ENCODE assay signal across 8 cellular contexts in genomic region chr10:130136214-130137076, GRCh38. TPM values are rescaled to one million over a fixed set of nuclear protein-coding genes. Genes with fewer than 3 reads are reported as not detected.
A peak's percentile ranks its signal among the peaks of the same experiment; 100 is the strongest.
DNase-seq lines count a peak whose midpoint lies in the region; ATAC-seq and TF ChIP-seq lines count a peak whose summit lies in the region.

Gene GLRX3 (plus strand): TSS chr10:130136391. CDS start chr10:130136421, 30 bp downstream.

- POLR2A ChIA-PET in activated CD4-positive, alpha-beta memory T cell treated with anti-CD3 and anti-CD28 coated beads for 36 hours (lab: Charles Lee) = interaction anchor here (1.0 to 3.3 kb wide), 4 partner anchors 8 to 29 kb away, joined by 4 to 70 read pairs (median 8); partner anchors contain the start of gene C10orf143

- ATAC-seq in GM19035 (IDR thresholded peaks at IDR 0.05; ENCODE audit: unreplicated experiment) = peak; percentile 83
- peak; percentile 77 for ATAC-seq in HG03342 (IDR thresholded peaks at IDR 0.05; ENCODE audit: unreplicated experiment)
- ATAC-seq in right lobe of liver = peak; percentile 92 to 99 (median 98)

- H3K9me3 Mint-ChIP-seq in activated CD4-positive, alpha-beta memory T cell treated with anti-CD3 and anti-CD28 coated beads for 36 hours = no peaks in the 10 kb centered on the region

- peaks cover 4% of the 10 kb centered on the region for H3K36me3 Mint-ChIP-seq in activated CD4-positive, alpha-beta memory T cell treated with anti-CD3 and anti-CD28 coated beads for 36 hours

- DNase-seq in BE2C (peak; percentile 91), NCI-H748 (lab: John Stamatoyannopoulos, UW; ENCODE audit: unreplicated experiment) (peak; percentile 83), dermis microvascular lymphatic vessel endothelial cell (ENCODE audit: low read depth in 2 of 2) (peak; percentile 40 to 87), right lobe of liver (peak; percentile 89 to 90 (median 89))
- peak; percentile 90 for DNase-seq in activated CD4-positive, alpha-beta memory T cell treated with anti-CD3 and anti-CD28 coated beads for 36 hours
- DNase-seq in stimulated activated CD4-positive, alpha-beta T cell treated with anti-CD3 and anti-CD28 coated beads, Interleukin-4, amount 100 ng/mL, for 4 hours = peak; percentile 87 to 94

- WGBS in right lobe of liver (ENCODE audit: insufficient coverage, low coverage, low lambda C conversion rate, missing lambda C conversion rate) = no CpG with 5 or more reads among the region's 98 CpGs

- peaks cover 42% of the 10 kb centered on the region for H3K4me1 Mint-ChIP-seq in activated CD4-positive, alpha-beta memory T cell treated with anti-CD3 and anti-CD28 coated beads for 36 hours (ENCODE audit: low read depth)

- H3K4me1 ChIP-seq in BE2C (no peaks in the 10 kb centered on the region), right lobe of liver (peaks cover 0 to 14% (median 6%) of the 10 kb centered on the region in 4 donors)

- no peaks in the 10 kb centered on the region for H3K9me3 ChIP-seq in BE2C
- H3K9me3 ChIP-seq in right lobe of liver = no peaks in the 10 kb centered on the region

- H3K4me3 ChIP-seq in BE2C (ENCODE audit: low read depth, low read length) (peak within 1 kb of the TSS; percentile 83), right lobe of liver (peak within 1 kb of the TSS; percentile 97 to 99 (median 98))

- peak within 1 kb of the TSS; percentile 19 to 84 (median 71) for H3K27ac ChIP-seq in right lobe of liver

- peak; percentile 87 for TF ChIP-seq POLR2A in right lobe of liver (IDR thresholded peaks at IDR 0.05)

- peak within 1 kb of the TSS; percentile 83 for H3K27ac Mint-ChIP-seq in activated CD4-positive, alpha-beta memory T cell treated with anti-CD3 and anti-CD28 coated beads for 36 hours

- H3K36me3 ChIP-seq in BE2C = peaks cover 3% of the 10 kb centered on the region; the same call in 1 of the 2 replicates
- no peaks in the 10 kb centered on the region for H3K36me3 ChIP-seq in right lobe of liver

- H3K4me3 Mint-ChIP-seq in activated CD4-positive, alpha-beta memory T cell treated with anti-CD3 and anti-CD28 coated beads for 36 hours = peak within 1 kb of the TSS; percentile 88

- intact Hi-C loops in activated CD4-positive, alpha-beta memory T cell treated with anti-CD3 and anti-CD28 coated beads for 36 hours (cut with micrococcal nuclease) = loop anchor here (1.0 kb wide), 3 partner anchors 9 to 669 kb away; partner anchors contain the start of genes C10orf143 and MGMT
- intact Hi-C loops in right lobe of liver (cut with DNase I) = no loop called here

- CTCF ChIA-PET in activated CD4-positive, alpha-beta memory T cell treated with anti-CD3 and anti-CD28 coated beads for 36 hours (lab: Charles Lee) = interaction anchor here (0.8 to 4.7 kb wide), 4 partner anchors 9 to 168 kb away, joined by 4 to 59 read pairs (median 8); partner anchors contain the start of gene C10orf143

- H3K27me3 Mint-ChIP-seq in activated CD4-positive, alpha-beta memory T cell treated with anti-CD3 and anti-CD28 coated beads for 36 hours = peaks cover 2% of the 10 kb centered on the region

- H3K27me3 ChIP-seq in BE2C (no peaks in the 10 kb centered on the region), right lobe of liver (no peaks in the 10 kb centered on the region)

- TF ChIP-seq CTCF in BE2C (IDR thresholded peaks at IDR 0.05; ENCODE audit: low read depth, low read length) (no peak), right lobe of liver (IDR thresholded peaks at IDR 0.05) (no peak)

RNA-seq across cellular contexts. Expression of gene GLRX3, which starts in this region (rescaled TPM):
- 89.4 TPM for polyA plus RNA-seq in BE2C (2012; ENCODE audit: insufficient read depth, insufficient read length, low read depth)
- total RNA-seq in activated CD4-positive, alpha-beta memory T cell treated with anti-CD3 and anti-CD28 coated beads for 36 hours = 100 to 1,000 TPM; 112 to 113 TPM
- total RNA-seq in dermis microvascular lymphatic vessel endothelial cell (65.2 and 72.0 TPM in 2 replicates), right lobe of liver (10 to 100 TPM; 23.5 to 50.6 (median 33.4) TPM)

Comparison
In these comparisons a context has a peak if more than half of its experiments do, and no peak if none do; other contexts are left out.
1. Peak in every context shown above with its lines: DNase-seq, ATAC-seq, H3K4me3 ChIP-seq and H3K27ac ChIP-seq.